In the genomic region with DNA sequence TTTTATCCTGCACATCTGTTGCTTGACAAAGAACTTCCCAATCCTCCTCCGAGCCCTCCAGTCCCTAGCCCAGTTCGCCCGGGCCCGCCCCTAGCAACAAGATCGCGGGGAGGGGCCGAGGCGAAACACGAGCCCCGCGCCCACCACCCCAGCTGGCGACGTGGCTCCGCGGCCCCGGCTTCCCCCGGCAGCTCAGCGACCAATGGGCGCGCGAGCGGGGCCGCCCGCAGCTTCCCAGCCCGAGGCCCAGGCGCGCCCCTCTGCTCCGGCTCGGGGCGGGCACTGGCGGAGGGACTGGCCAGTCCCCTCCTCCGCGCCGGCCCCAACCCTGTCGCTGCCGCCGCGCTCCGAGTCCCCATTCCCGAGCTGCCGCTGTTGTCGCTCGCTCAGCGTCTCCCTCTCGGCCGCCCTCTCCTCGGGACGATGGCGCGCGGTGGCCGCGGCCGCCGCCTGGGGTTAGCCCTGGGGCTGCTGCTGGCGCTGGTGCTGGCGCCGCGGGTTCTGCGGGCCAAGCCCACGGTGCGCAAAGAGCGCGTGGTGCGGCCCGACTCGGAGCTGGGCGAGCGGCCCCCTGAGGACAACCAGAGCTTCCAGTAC, we compare ENCODE assay signal across 8 cellular contexts. TPM values are rescaled to one million over a fixed set of nuclear protein-coding genes. Genes with fewer than 3 reads are reported as not detected.
DNase-seq lines count a peak whose midpoint lies in the region; ATAC-seq lines count a peak whose summit lies in the region.

Gene RCN1 (plus strand): TSS at position 301 of the 597 bp plus-strand sequence. CDS start 123 bp downstream, at position 424.

- H3K4me3 Mint-ChIP-seq in activated CD8-positive, alpha-beta T cell treated with anti-CD3 and anti-CD28 coated beads, Interleukin-2, amount 10 ng/mL, durations not matched to agents 7 days and 5 days: peak within 1 kb of the TSS; percentile 81
- H3K4me3 Mint-ChIP-seq in effector memory CD8-positive, alpha-beta T cell: peak within 1 kb of the TSS; percentile 79 to 80

- H3K36me3 Mint-ChIP-seq in activated CD8-positive, alpha-beta T cell treated with anti-CD3 and anti-CD28 coated beads, Interleukin-2, amount 10 ng/mL, durations not matched to agents 7 days and 5 days (ENCODE audit: low read depth): peaks cover 12% of the 10 kb centered on the region
- peaks cover 10% of the 10 kb centered on the region for H3K36me3 Mint-ChIP-seq in effector memory CD8-positive, alpha-beta T cell (ENCODE audit: insufficient read depth)

- POLR2A ChIA-PET in activated CD8-positive, alpha-beta T cell treated with anti-CD3 and anti-CD28 coated beads, Interleukin-2, amount 10 ng/mL, durations not matched to agents 7 days and 5 days (lab: Charles Lee): interaction anchor here (0.6 to 0.7 kb wide), 3 partner anchors 8 to 666 kb away, joined by 3 to 4 read pairs (median 3); no protein-coding TSS in a partner anchor

- peak within 1 kb of the TSS; percentile 88 for H3K27ac Mint-ChIP-seq in activated CD8-positive, alpha-beta T cell treated with anti-CD3 and anti-CD28 coated beads, Interleukin-2, amount 10 ng/mL, durations not matched to agents 7 days and 5 days
- H3K27ac Mint-ChIP-seq in effector memory CD8-positive, alpha-beta T cell: peak within 1 kb of the TSS; percentile 81 to 88

- H3K9me3 Mint-ChIP-seq in activated CD8-positive, alpha-beta T cell treated with anti-CD3 and anti-CD28 coated beads, Interleukin-2, amount 10 ng/mL, durations not matched to agents 7 days and 5 days (ENCODE audit: insufficient read depth): no peaks in the 10 kb centered on the region
- H3K9me3 Mint-ChIP-seq in effector memory CD8-positive, alpha-beta T cell: no peaks in the 10 kb centered on the region

- peak; percentile 82 for DNase-seq in 8988T
- DNase-seq in NCI-H2227 treated with DMSO at 0.1 percent for 48 hours (lab: John Stamatoyannopoulos, UW): peak; percentile 55
- DNase-seq in activated CD8-positive, alpha-beta T cell treated with anti-CD3 and anti-CD28 coated beads, Interleukin-2, amount 10 ng/mL, durations not matched to agents 7 days and 5 days: peak; percentile 46
- DNase-seq in effector memory CD8-positive, alpha-beta T cell: peak in 2 of 3 experiments; percentile 17 to 22
- peak; percentile 87 to 89 for DNase-seq in lung microvascular endothelial cell (ENCODE audit: low read depth in 2 of 2)
- peak; percentile 12 to 35 for DNase-seq in stimulated activated CD8-positive, alpha-beta memory T cell treated with anti-CD3 and anti-CD28 coated beads, Interleukin-15, amount 100 ng/mL, for 4 hours (ENCODE audit: low read depth in 2 of 2)

- peak; percentile 46 for ATAC-seq in GM18502 (IDR thresholded peaks at IDR 0.05; ENCODE audit: poor library complexity, unreplicated experiment)
- ATAC-seq in HG02885 (IDR thresholded peaks at IDR 0.05; ENCODE audit: poor library complexity, unreplicated experiment): peak; percentile 60
- ATAC-seq in activated CD8-positive, alpha-beta T cell treated with anti-CD3 and anti-CD28 coated beads, Interleukin-2, amount 10 ng/mL, durations not matched to agents 7 days and 5 days: peak; percentile 70
- ATAC-seq in effector memory CD8-positive, alpha-beta T cell (replicated peaks): peak; percentile 60

- peaks cover 20% of the 10 kb centered on the region for H3K27me3 Mint-ChIP-seq in activated CD8-positive, alpha-beta T cell treated with anti-CD3 and anti-CD28 coated beads, Interleukin-2, amount 10 ng/mL, durations not matched to agents 7 days and 5 days (ENCODE audit: low read depth)
- peaks cover 0 to 9% of the 10 kb centered on the region in 2 donors for H3K27me3 Mint-ChIP-seq in effector memory CD8-positive, alpha-beta T cell

- CTCF ChIA-PET in activated CD8-positive, alpha-beta T cell treated with anti-CD3 and anti-CD28 coated beads, Interleukin-2, amount 10 ng/mL, durations not matched to agents 7 days and 5 days (lab: Charles Lee): no interaction called here

- H3K4me1 Mint-ChIP-seq in activated CD8-positive, alpha-beta T cell treated with anti-CD3 and anti-CD28 coated beads, Interleukin-2, amount 10 ng/mL, durations not matched to agents 7 days and 5 days (ENCODE audit: low read depth): peaks cover 29% of the 10 kb centered on the region
- H3K4me1 Mint-ChIP-seq in effector memory CD8-positive, alpha-beta T cell (ENCODE audit: low read depth in 2 of 2): peaks cover 25 to 27% of the 10 kb centered on the region in 2 donors

RNA-seq across cellular contexts. Expression of gene RCN1, which starts in this region (rescaled TPM):
- 10 to 100 TPM; 14.6 to 19.1 TPM for total RNA-seq in activated CD8-positive, alpha-beta T cell treated with anti-CD3 and anti-CD28 coated beads, Interleukin-2, amount 10 ng/mL, durations not matched to agents 7 days and 5 days
- 145 and 200 TPM in 2 replicates for total RNA-seq in lung microvascular endothelial cell

Comparison
In these comparisons a context has a peak if more than half of its experiments do, and no peak if none do; other contexts are left out.
1. Peak in every context shown above with its lines: DNase-seq and ATAC-seq.
2. DNase-seq: peak in every context shown above with its lines; median percentile 88 in lung microvascular endothelial cell; 82 in 8988T; 55 in NCI-H2227 treated with DMSO at 0.1 percent for 48 hours; 46 in activated CD8-positive, alpha-beta T cell treated with anti-CD3 and anti-CD28 coated beads, Interleukin-2, amount 10 ng/mL, durations not matched to agents 7 days and 5 days; 24 in stimulated activated CD8-positive, alpha-beta memory T cell treated with anti-CD3 and anti-CD28 coated beads, Interleukin-15, amount 100 ng/mL, for 4 hours; 20 in effector memory CD8-positive, alpha-beta T cell.